ENCODE assay signal across 8 cellular contexts in genomic region chr1:113976609-113977278, GRCh38. TPM values are rescaled to one million over a fixed set of nuclear protein-coding genes. Genes with fewer than 3 reads are reported as not detected.
A peak's percentile ranks its signal among the peaks of the same experiment; 100 is the strongest.
DNase-seq lines count a peak whose midpoint lies in the region; ATAC-seq and TF ChIP-seq lines count a peak whose summit lies in the region.

No MANE protein-coding gene starts in this region.

- H3K23ac ChIP-seq in mesenchymal stem cell (ENCODE audit: low read length in 2 of 2), result no peak overlapping the region

- H3K79me2 ChIP-seq in Loucy (ENCODE audit: insufficient read depth, low read length), result no peaks in the 10 kb centered on the region

- H4K8ac ChIP-seq in mesenchymal stem cell (ENCODE audit: low read length), result no peak overlapping the region

- no peak overlapping the region for H4K91ac ChIP-seq in mesenchymal stem cell (ENCODE audit: low read length)

- in situ Hi-C loops in GM13976 (cut with MboI; ENCODE audit: low sequenced_read_pairs, unreplicated experiment), result no loop called here

- peak overlapping the region in 1 of 2 experiments; percentile 52 for H3K4ac ChIP-seq in mesenchymal stem cell (ENCODE audit: low read depth in 1 of 2, low read length in 2 of 2)

- peaks cover 4% of the 10 kb centered on the region for H4K20me1 ChIP-seq in Loucy (ENCODE audit: insufficient read depth, low read length, poor library complexity, severe bottlenecking)

- H3F3A ChIP-seq in Loucy (ENCODE audit: low read depth), result peaks cover 7% of the 10 kb centered on the region; the same call in 1 of the 2 replicates

- H3K9me2 ChIP-seq in Loucy (replicated peaks; ENCODE audit: low read depth, low read length), result no peaks in the 10 kb centered on the region

- no peak overlapping the region for H2BK120ac ChIP-seq in mesenchymal stem cell (ENCODE audit: low read depth, low read length)

- no peaks in the 10 kb centered on the region for H3K27me3 ChIP-seq in Loucy (ENCODE audit: insufficient read depth, low read length, poor library complexity, severe bottlenecking)
- no peaks in the 10 kb centered on the region for H3K27me3 ChIP-seq in mesenchymal stem cell (ENCODE audit: control insufficient read depth in 1 of 2, insufficient read depth in 1 of 2, low read length in 2 of 2)

- H3K4me1 ChIP-seq in Loucy (ENCODE audit: insufficient read depth, low read length, poor library complexity, severe bottlenecking), result peaks cover 43% of the 10 kb centered on the region
- H3K4me1 ChIP-seq in mesenchymal stem cell (ENCODE audit: control insufficient read depth, insufficient read depth, low read depth, low read length), result peaks cover 21% of the 10 kb centered on the region

- H3K4me3 ChIP-seq in Loucy (ENCODE audit: low read length, poor library complexity, severe bottlenecking), result no peak overlapping the region
- H3K4me3 ChIP-seq in cardiac fibroblast (replicated peaks in 1 of 2; ENCODE audit: low read depth in 2 of 2, low read length in 2 of 2), result no peak overlapping the region
- no peak overlapping the region for H3K4me3 ChIP-seq in mesenchymal stem cell (ENCODE audit: insufficient read depth in 1 of 2, low read depth in 1 of 2, low read length in 2 of 2)

- peak overlapping the region; percentile 30 for H3K4me2 ChIP-seq in Loucy (ENCODE audit: low read depth, low read length, poor library complexity, severe bottlenecking)
- peak overlapping the region; percentile 8 for H3K4me2 ChIP-seq in mesenchymal stem cell (ENCODE audit: low read length, poor library complexity, severe bottlenecking)

- peak overlapping the region; percentile 53 for H2AK5ac ChIP-seq in mesenchymal stem cell (ENCODE audit: low read length, severe bottlenecking)

- DNase-seq in EL (peak; percentile 57), cardiac fibroblast (ENCODE audit: low read depth in 2 of 2) (peak; percentile 73 to 78), mesenchymal stem cell (peak; percentile 62), GM13976 (ENCODE audit: low spot score) (no peak), NCI-H1105 treated with DMSO at 0.1 percent for 48 hours (lab: John Stamatoyannopoulos, UW) (no peak)
- DNase-seq in stimulated activated naive CD4-positive, alpha-beta T cell (lab: John Stamatoyannopoulos, UW), result no peak

- H3K9me3 ChIP-seq in Loucy (ENCODE audit: insufficient read depth, low read depth, low read length) (no peaks in the 10 kb centered on the region), mesenchymal stem cell (ENCODE audit: control insufficient read depth, low read length) (no peaks in the 10 kb centered on the region)

- TF ChIP-seq CTCF in Loucy (conservative IDR thresholded peaks at IDR 0.05; ENCODE audit: low read length), result peak; percentile 68
- peak; percentile 78 for TF ChIP-seq CTCF in cardiac fibroblast (IDR thresholded peaks at IDR 0.05; ENCODE audit: low read depth, low read length)
- no peak for TF ChIP-seq CTCF in GM13976 (IDR thresholded peaks at IDR 0.05; ENCODE audit: borderline replicate concordance, control extremely low read depth, extremely low read depth, insufficient read depth, missing control alignments)

- H3K36me3 ChIP-seq in Loucy (ENCODE audit: insufficient read depth, low read length) (peaks cover 36% of the 10 kb centered on the region; the same call in 1 of the 2 replicates), mesenchymal stem cell (ENCODE audit: control insufficient read depth in 1 of 2, insufficient read depth in 2 of 2, low read depth in 1 of 2, low read length in 2 of 2) (peaks cover 17 to 42% of the 10 kb centered on the region in 2 experiments)

- H2BK15ac ChIP-seq in mesenchymal stem cell (ENCODE audit: low read depth, poor library complexity, severe bottlenecking), result no peak overlapping the region

- peaks cover 11% of the 10 kb centered on the region for H3K79me1 ChIP-seq in mesenchymal stem cell (replicated peaks; ENCODE audit: low read length, poor library complexity, severe bottlenecking)

- no peak overlapping the region for H3K14ac ChIP-seq in mesenchymal stem cell (ENCODE audit: low read length in 2 of 2)

- H3K9ac ChIP-seq in Loucy (ENCODE audit: low read depth, low read length, poor library complexity, severe bottlenecking) (peak overlapping the region; percentile 3), mesenchymal stem cell (ENCODE audit: low read length) (peak overlapping the region; percentile 31)

- H2AFZ ChIP-seq in Loucy (ENCODE audit: low read length) (no peak overlapping the region), mesenchymal stem cell (ENCODE audit: low read depth, low read length) (no peak overlapping the region)

- ATAC-seq in HG03025 (IDR thresholded peaks at IDR 0.05; ENCODE audit: low FRiP score, unreplicated experiment), result no peak

- H3K27ac ChIP-seq in mesenchymal stem cell (ENCODE audit: low read length, poor library complexity, severe bottlenecking), result peak overlapping the region; percentile 78

- peak overlapping the region; percentile 53 for H2BK5ac ChIP-seq in mesenchymal stem cell (ENCODE audit: low read depth, low read length, poor library complexity, severe bottlenecking)

- H2BK12ac ChIP-seq in mesenchymal stem cell (ENCODE audit: low read length in 2 of 2), result no peak overlapping the region

- WGBS in mesenchymal stem cell, result 58% methylated on average over 4 of the region's 4 CpGs

- peak overlapping the region in 1 of 2 experiments; percentile 38 for H3K18ac ChIP-seq in mesenchymal stem cell (ENCODE audit: low read depth in 1 of 2, low read length in 2 of 2)

RNA-seq across cellular contexts. Expression of gene OLFML3, which starts 2.5 kb away (rescaled TPM):
- polyA plus RNA-seq in mesenchymal stem cell (2013, experiment 1 of 2), result 118 TPM
- polyA plus RNA-seq in mesenchymal stem cell (2013, experiment 2 of 2), result 119 TPM

RNA-seq across cellular contexts. Expression of gene HIPK1, which starts 47.6 kb away (rescaled TPM):
- polyA plus RNA-seq in mesenchymal stem cell (2013, experiment 1 of 2), result 21.0 TPM
- polyA plus RNA-seq in mesenchymal stem cell (2013, experiment 2 of 2), result 20.0 TPM

Comparison
In these comparisons a context has a peak if more than half of its experiments do, and no peak if none do; other contexts are left out.
1. DNase-seq: peak in EL (single experiment), cardiac fibroblast (2 of 2) and mesenchymal stem cell (single experiment); none in stimulated activated naive CD4-positive, alpha-beta T cell (0 of 6), GM13976 (single experiment) and NCI-H1105 treated with DMSO at 0.1 percent for 48 hours (single experiment).